7 cellular contexts compared by ENCODE assay signal in genomic region chr14:74942608-74943007, GRCh38. TPM values are rescaled to one million over a fixed set of nuclear protein-coding genes. Genes with fewer than 3 reads are reported as not detected.
A peak's percentile ranks its signal among the peaks of the same experiment; 100 is the strongest.
DNase-seq lines count a peak whose midpoint lies in the region; ATAC-seq and TF ChIP-seq lines count a peak whose summit lies in the region.

No MANE protein-coding gene starts in this region.

- H3K36me3 Mint-ChIP-seq in activated naive CD8-positive, alpha-beta T cell treated with anti-CD3 and anti-CD28 coated beads, Interleukin-2, amount 10 ng/mL, durations not matched to agents 7 days and 5 days: no peaks in the 10 kb centered on the region

- H3K27me3 Mint-ChIP-seq in activated naive CD8-positive, alpha-beta T cell treated with anti-CD3 and anti-CD28 coated beads, Interleukin-2, amount 10 ng/mL, durations not matched to agents 7 days and 5 days: no peaks in the 10 kb centered on the region

- no peak overlapping the region for H3K4me3 ChIP-seq in rectal smooth muscle tissue (ENCODE audit: low read length)

- no peaks in the 10 kb centered on the region for H3K27me3 ChIP-seq in rectal smooth muscle tissue (ENCODE audit: control insufficient read depth, insufficient read depth, low read length)

- peaks cover 2% of the 10 kb centered on the region for H3K9me3 Mint-ChIP-seq in activated naive CD8-positive, alpha-beta T cell treated with anti-CD3 and anti-CD28 coated beads, Interleukin-2, amount 10 ng/mL, durations not matched to agents 7 days and 5 days

- H3K4me1 Mint-ChIP-seq in activated naive CD8-positive, alpha-beta T cell treated with anti-CD3 and anti-CD28 coated beads, Interleukin-2, amount 10 ng/mL, durations not matched to agents 7 days and 5 days: peaks cover 30% of the 10 kb centered on the region

- H3K36me3 ChIP-seq in rectal smooth muscle tissue (ENCODE audit: control insufficient read depth, insufficient read depth, low read length): no peaks in the 10 kb centered on the region

- H3K27ac Mint-ChIP-seq in activated naive CD8-positive, alpha-beta T cell treated with anti-CD3 and anti-CD28 coated beads, Interleukin-2, amount 10 ng/mL, durations not matched to agents 7 days and 5 days: peak overlapping the region; percentile 90

- H3K27ac ChIP-seq in rectal smooth muscle tissue (ENCODE audit: low read depth, low read length): peak overlapping the region; percentile 29

- POLR2A ChIA-PET in activated naive CD8-positive, alpha-beta T cell treated with anti-CD3 and anti-CD28 coated beads, Interleukin-2, amount 10 ng/mL, durations not matched to agents 7 days and 5 days (lab: Charles Lee): no interaction called here

- H3K9ac ChIP-seq in rectal smooth muscle tissue (ENCODE audit: low read length): no peak overlapping the region

- TF ChIP-seq CTCF in GM10266 (IDR thresholded peaks at IDR 0.05; ENCODE audit: control insufficient read depth, insufficient read depth, low read depth, missing control alignments): no peak

- H3K4me3 Mint-ChIP-seq in activated naive CD8-positive, alpha-beta T cell treated with anti-CD3 and anti-CD28 coated beads, Interleukin-2, amount 10 ng/mL, durations not matched to agents 7 days and 5 days: peak overlapping the region; percentile 55

- peak; percentile 64 for DNase-seq in GM10266 (ENCODE audit: extremely low spot score)
- DNase-seq in activated naive CD8-positive, alpha-beta T cell treated with anti-CD3 and anti-CD28 coated beads, Interleukin-2, amount 10 ng/mL, durations not matched to agents 7 days and 5 days: no peak
- DNase-seq in globus pallidus (ENCODE audit: low spot score): no peak

- peaks cover 4% of the 10 kb centered on the region for H3K4me1 ChIP-seq in rectal smooth muscle tissue (ENCODE audit: control insufficient read depth, insufficient read depth, low read length)

- ATAC-seq in GM21723 (IDR thresholded peaks at IDR 0.05; ENCODE audit: unreplicated experiment) (peak; percentile 30), HG02763 (IDR thresholded peaks at IDR 0.05; ENCODE audit: unreplicated experiment) (no peak), HG03520 (IDR thresholded peaks at IDR 0.05; ENCODE audit: unreplicated experiment) (no peak)
- ATAC-seq in activated naive CD8-positive, alpha-beta T cell treated with anti-CD3 and anti-CD28 coated beads, Interleukin-2, amount 10 ng/mL, durations not matched to agents 7 days and 5 days (ENCODE audit: low read depth): no peak

RNA-seq across cellular contexts. Expression of gene PGF, which starts 12.8 kb away (rescaled TPM):
- total RNA-seq in activated naive CD8-positive, alpha-beta T cell treated with anti-CD3 and anti-CD28 coated beads, Interleukin-2, amount 10 ng/mL, durations not matched to agents 7 days and 5 days: under 1 TPM in 1 of 2 experiments, not detected in 1; 0.28 TPM

RNA-seq across cellular contexts. Expression of gene RPS6KL1, which starts 19.5 kb away (rescaled TPM):
- 1 to 10 TPM; 2.6 to 3.9 TPM for total RNA-seq in activated naive CD8-positive, alpha-beta T cell treated with anti-CD3 and anti-CD28 coated beads, Interleukin-2, amount 10 ng/mL, durations not matched to agents 7 days and 5 days
